ENCODE assay signal across 18 cellular contexts in the genomic region with DNA sequence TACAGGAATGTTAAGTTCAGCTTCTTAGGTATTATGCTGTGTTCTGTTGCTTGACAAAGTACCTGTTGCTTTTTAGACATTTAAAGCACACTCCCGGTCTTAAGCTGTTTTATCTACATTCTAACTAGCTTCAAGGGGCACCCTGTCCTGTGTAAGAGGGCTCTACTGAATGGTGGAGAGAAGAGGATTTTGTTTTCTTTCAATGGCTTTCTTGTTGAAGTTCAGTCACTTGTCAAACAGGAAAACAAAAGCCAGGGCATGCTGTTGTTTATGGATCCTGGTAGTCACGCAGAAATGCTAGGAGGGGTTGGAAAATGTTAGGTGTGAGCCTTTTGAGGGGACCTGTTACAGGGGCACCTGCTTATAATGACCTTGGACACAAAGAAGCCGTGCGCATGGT. TPM values are rescaled to one million over a fixed set of nuclear protein-coding genes. Genes with fewer than 3 reads are reported as not detected.
DNase-seq lines count a peak whose midpoint lies in the region; ATAC-seq and TF ChIP-seq lines count a peak whose summit lies in the region.
"Had no signal": no experiment of that assay in that cellular context is flagged by ENCODE, and none has a peak within 500 bp of the region (broad histone marks: within the 10 kb centered on the region; RNA-seq: fewer than 3 reads in every experiment).

No MANE protein-coding gene starts in this region.

- no peak for ATAC-seq in heart left ventricle
- ATAC-seq: GM12878 had no signal

- peaks cover 8% of the 10 kb centered on the region for H3K36me3 Mint-ChIP-seq in nephron (ENCODE audit: low read depth)
- peaks cover 6% of the 10 kb centered on the region for H3K36me3 Mint-ChIP-seq in activated T-cell treated with anti-CD3 and anti-CD28 coated beads, Interleukin-2, amount 50 U/mL, for 24 hours (ENCODE audit: low read depth)

- H3K4me3 ChIP-seq in heart left ventricle: no peak overlapping the region
- no peak overlapping the region for H3K4me3 ChIP-seq in right atrium auricular region
- H3K4me3 ChIP-seq in skeletal muscle tissue (ENCODE audit: low read length in 3 of 3): peak overlapping the region; percentile 2 to 68 (median 62)
- H3K4me3 ChIP-seq: GM12878, PC-9 had no signal

- H3K36me3 ChIP-seq in heart left ventricle: peaks cover 0 to under 1% (median 0%) of the 10 kb centered on the region in 9 donors
- no peaks in the 10 kb centered on the region for H3K36me3 ChIP-seq in right atrium auricular region
- peaks cover 0 to 1% (median 0%) of the 10 kb centered on the region in 3 donors for H3K36me3 ChIP-seq in skeletal muscle tissue (ENCODE audit: control insufficient read depth in 3 of 3, insufficient read depth in 3 of 3, low read length in 3 of 3)
- H3K36me3 ChIP-seq: BE2C had no signal

- peak overlapping the region; percentile 1 to 43 (median 13) for H3K27ac Mint-ChIP-seq in nephron
- no peak overlapping the region for H3K27ac Mint-ChIP-seq in activated T-cell treated with anti-CD3 and anti-CD28 coated beads, Interleukin-2, amount 50 U/mL, for 24 hours
- H3K27ac Mint-ChIP-seq: CD4-positive, alpha-beta T cell had no signal

- H3K27ac ChIP-seq in heart left ventricle (peak overlapping the region in 9 of 12 donors; percentile 7 to 66 (median 48)), right atrium auricular region (peak overlapping the region in 1 of 2 donors; percentile 53), skeletal muscle tissue (ENCODE audit: low read depth, low read length) (peak overlapping the region; percentile 76)
- H3K27ac ChIP-seq: PC-9 had no signal

- TF ChIP-seq CTCF in heart left ventricle (IDR thresholded peaks at IDR 0.05): no peak
- no peak for TF ChIP-seq CTCF in right atrium auricular region (IDR thresholded peaks at IDR 0.05)
- no peak for TF ChIP-seq CTCF in nephron (IDR thresholded peaks at IDR 0.05; ENCODE audit: unreplicated experiment in 3 of 3)

- H3K9me3 ChIP-seq in heart left ventricle (no peaks in the 10 kb centered on the region), right atrium auricular region (no peaks in the 10 kb centered on the region), skeletal muscle tissue (ENCODE audit: control insufficient read depth in 3 of 3, low read length in 3 of 3) (no peaks in the 10 kb centered on the region)
- H3K9me3 ChIP-seq: BE2C had no signal

- no peak for TF ChIP-seq POLR2A in heart left ventricle (IDR thresholded peaks at IDR 0.05)

- peaks cover 41% of the 10 kb centered on the region for H3K4me1 Mint-ChIP-seq in nephron
- H3K4me1 Mint-ChIP-seq in activated T-cell treated with anti-CD3 and anti-CD28 coated beads, Interleukin-2, amount 50 U/mL, for 24 hours (ENCODE audit: low read depth): peaks cover 11% of the 10 kb centered on the region

- DNase-seq in heart left ventricle: no peak
- DNase-seq in right atrium auricular region (ENCODE audit: low spot score): no peak
- peak; percentile 23 for DNase-seq in NCI-H345 (lab: John Stamatoyannopoulos, UW)
- DNase-seq in stimulated activated CD8-positive, alpha-beta memory T cell treated with anti-CD3 and anti-CD28 coated beads, Interleukin-4, amount 100 ng/mL, for 48 hours: no peak
- no peak for DNase-seq in activated T-cell treated with anti-CD3 and anti-CD28 coated beads, Interleukin-2, amount 50 U/mL, for 24 hours
- no peak for DNase-seq in NCI-H146 treated with DMSO at 0.1 percent for 48 hours (lab: John Stamatoyannopoulos, UW; ENCODE audit: unreplicated experiment)
- DNase-seq: BE2C; CD4-positive, alpha-beta T cell; H9; IMR-90; NCI-H146; NCI-H2081; NCI-H226; NCI-H526; PC-9 had no signal

- intact Hi-C loops in heart left ventricle (cut with DNase I): loop anchor here in 3 of 10 donors (5.0 to 10.0 kb wide), 4 partner anchors 38 to 518 kb away; partner anchors contain the start of gene ROR1 (in 1 of the 3)

- no peaks in the 10 kb centered on the region for H3K27me3 ChIP-seq in heart left ventricle
- no peaks in the 10 kb centered on the region for H3K27me3 ChIP-seq in right atrium auricular region
- no peaks in the 10 kb centered on the region for H3K27me3 ChIP-seq in skeletal muscle tissue (ENCODE audit: control insufficient read depth in 3 of 3, insufficient read depth in 3 of 3, low read length in 3 of 3)
- H3K27me3 ChIP-seq: BE2C had no signal

- peak overlapping the region; percentile 67 to 72 (median 69) for H3K9ac ChIP-seq in skeletal muscle tissue (ENCODE audit: low read depth in 1 of 3, low read length in 3 of 3)

- no peak overlapping the region for H3K4me3 Mint-ChIP-seq in nephron
- no peak overlapping the region for H3K4me3 Mint-ChIP-seq in activated T-cell treated with anti-CD3 and anti-CD28 coated beads, Interleukin-2, amount 50 U/mL, for 24 hours
- H3K4me3 Mint-ChIP-seq: CD4-positive, alpha-beta T cell; H9 had no signal

- H3K4me1 ChIP-seq in heart left ventricle (peaks cover 0 to 58% (median 18%) of the 10 kb centered on the region in 12 donors), right atrium auricular region (peaks cover 0 to 37% of the 10 kb centered on the region in 2 donors), skeletal muscle tissue (ENCODE audit: control insufficient read depth in 3 of 3, insufficient read depth in 3 of 3, low read length in 3 of 3) (peaks cover 37 to 62% (median 46%) of the 10 kb centered on the region in 3 donors)
- H3K4me1 ChIP-seq: BE2C had no signal

- 51 to 75% (median 55%) methylated on average over 4 of the region's 4 CpGs for WGBS in heart left ventricle, 4 donors

- no peaks in the 10 kb centered on the region for H3K9me3 Mint-ChIP-seq in nephron
- no peaks in the 10 kb centered on the region for H3K9me3 Mint-ChIP-seq in activated T-cell treated with anti-CD3 and anti-CD28 coated beads, Interleukin-2, amount 50 U/mL, for 24 hours
- H3K9me3 Mint-ChIP-seq: CD4-positive, alpha-beta T cell; H9 had no signal

- H3K27me3 Mint-ChIP-seq in nephron (ENCODE audit: low read depth): no peaks in the 10 kb centered on the region
- no peaks in the 10 kb centered on the region for H3K27me3 Mint-ChIP-seq in activated T-cell treated with anti-CD3 and anti-CD28 coated beads, Interleukin-2, amount 50 U/mL, for 24 hours
- H3K27me3 Mint-ChIP-seq: CD4-positive, alpha-beta T cell had no signal

RNA-seq across cellular contexts. Expression of gene PGM1, which starts 30.7 kb away (rescaled TPM):
- total RNA-seq in heart left ventricle: 100 to 1,000 TPM; 180 to 419 (median 269) TPM
- 100 to 1,000 TPM in 1 of 2 donors, 10 to 100 TPM in 1; 51.4 to 119 TPM for polyA plus RNA-seq in heart left ventricle
- total RNA-seq in right atrium auricular region: 100 to 1,000 TPM; 171 to 258 TPM
- 144 TPM for total RNA-seq in skeletal muscle tissue

Comparison
In these comparisons a context has a peak if more than half of its experiments do, and no peak if none do; other contexts are left out.
1. H3K4me3 ChIP-seq: peak in skeletal muscle tissue (3 of 3); none in heart left ventricle (0 of 12) and right atrium auricular region (0 of 2).